ENCODE assay signal across 2 cellular contexts in the genomic region with DNA sequence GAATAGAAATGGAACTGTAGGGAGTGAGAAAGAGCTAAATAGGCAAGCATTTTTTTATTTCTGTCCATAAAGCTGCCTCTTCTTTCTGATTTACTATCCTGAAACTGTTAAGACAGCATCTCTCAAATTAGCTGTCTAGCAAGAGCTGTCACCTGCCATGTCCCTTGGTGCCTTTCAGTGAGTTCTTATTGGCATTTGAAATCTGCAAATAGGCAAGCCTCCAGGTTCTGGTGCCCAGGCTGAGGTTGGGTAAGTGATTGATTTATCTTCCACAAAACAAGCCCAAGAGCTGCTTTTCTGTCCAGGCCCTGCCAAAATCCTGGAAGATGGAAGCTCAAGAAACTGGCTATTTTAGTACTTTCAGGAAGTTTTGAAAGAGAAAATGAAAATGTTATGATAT.
TF ChIP-seq lines count a peak whose summit lies in the region.

No MANE protein-coding gene starts in this region.

TF ChIP-seq in WTC11, 78 proteins besides CTCF, POLR2A, EP300 and RAD21 (continued from another document):
- TF ChIP-seq ATF2 (CRISPR knock-in tag; IDR thresholded peaks at IDR 0.05; ENCODE audit: borderline replicate concordance, low read depth), result no peak
- no peak for TF ChIP-seq FOXP1 (CRISPR knock-in tag; IDR thresholded peaks at IDR 0.05; ENCODE audit: borderline replicate concordance)
- TF ChIP-seq ZNF281 (CRISPR knock-in tag; IDR thresholded peaks at IDR 0.05), result no peak

TF ChIP-seq in neural cell, 6 proteins besides CTCF, POLR2A, EP300 and RAD21 (continued from another document):
- TF ChIP-seq POLR2AphosphoS5 (IDR thresholded peaks at IDR 0.05) (no peak), SMC3 (conservative IDR thresholded peaks at IDR 0.05; ENCODE audit: poor library complexity) (no peak), MXI1 (conservative IDR thresholded peaks at IDR 0.05; ENCODE audit: poor library complexity, severe bottlenecking) (no peak)
TF ChIP-seq in neural cell: peak in this region for 0.
